In the genomic region with DNA sequence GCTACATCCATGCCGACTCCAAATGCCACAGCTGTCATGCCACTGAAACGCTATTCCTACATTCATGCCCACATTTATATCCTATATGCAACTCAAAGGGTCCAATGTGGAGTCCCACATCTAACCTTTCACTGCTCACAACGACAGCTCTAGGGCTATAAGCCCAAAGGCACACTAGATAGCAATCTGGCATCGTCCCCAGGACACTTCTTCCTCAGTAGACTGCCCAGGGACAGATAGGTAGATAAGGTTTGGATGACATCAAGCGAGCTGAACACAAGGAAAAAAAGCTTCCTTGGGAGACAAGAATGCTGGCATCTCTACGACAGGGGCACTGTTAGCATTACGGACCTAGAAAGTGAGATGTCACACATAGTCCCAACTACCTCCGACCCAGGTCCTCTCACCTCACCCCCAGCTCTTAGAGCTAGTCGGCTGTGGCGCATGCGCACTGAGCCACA, we compare ENCODE assay signal across 8 cellular contexts.
A peak's percentile ranks its signal among the peaks of the same experiment; 100 is the strongest.
DNase-seq lines count a peak whose midpoint lies in the region; ATAC-seq and TF ChIP-seq lines count a peak whose summit lies in the region.

No MANE protein-coding gene starts in this region.

- no peaks in the 10 kb centered on the region for H3K36me3 Mint-ChIP-seq in stimulated activated naive B cell treated with anti-CD40 and anti-IgM and Interleukin-4, amounts not matched to agents 10 μg/mL and 1 μg/mL and 100 μg/mL, for 72 hours

- H3K9ac ChIP-seq in HUES6 (ENCODE audit: low read length) (no peak overlapping the region), iPS-20b (ENCODE audit: low read depth, low read length) (no peak overlapping the region)

- H3K27me3 Mint-ChIP-seq in stimulated activated naive B cell treated with anti-CD40 and anti-IgM and Interleukin-4, amounts not matched to agents 10 μg/mL and 1 μg/mL and 100 μg/mL, for 72 hours: peaks cover 5 to 20% of the 10 kb centered on the region in 2 donors

- peaks cover 3 to 9% of the 10 kb centered on the region in 2 donors for H3K4me1 Mint-ChIP-seq in stimulated activated naive B cell treated with anti-CD40 and anti-IgM and Interleukin-4, amounts not matched to agents 10 μg/mL and 1 μg/mL and 100 μg/mL, for 72 hours

- H3K27ac Mint-ChIP-seq in stimulated activated naive B cell treated with anti-CD40 and anti-IgM and Interleukin-4, amounts not matched to agents 10 μg/mL and 1 μg/mL and 100 μg/mL, for 72 hours: peak overlapping the region; percentile 72

- H3K27me3 ChIP-seq in HUES6 (ENCODE audit: control insufficient read depth, insufficient read depth, low read length): peaks cover 71% of the 10 kb centered on the region
- H3K27me3 ChIP-seq in iPS-20b (ENCODE audit: insufficient read depth, low read length): peaks cover 37% of the 10 kb centered on the region

- ATAC-seq in GM18502 (IDR thresholded peaks at IDR 0.05; ENCODE audit: poor library complexity, unreplicated experiment) (peak; percentile 89), GM18867 (IDR thresholded peaks at IDR 0.05; ENCODE audit: unreplicated experiment) (no peak)
- peak; percentile 10 to 19 for ATAC-seq in stimulated activated naive B cell treated with anti-CD40 and anti-IgM and Interleukin-4, amounts not matched to agents 10 μg/mL and 1 μg/mL and 100 μg/mL, for 72 hours (replicated peaks)

- H3K27ac ChIP-seq in HUES6 (ENCODE audit: low read depth, low read length) (no peak overlapping the region), iPS-20b (ENCODE audit: low read length) (no peak overlapping the region)

- H3K4me1 ChIP-seq in HUES6 (ENCODE audit: control insufficient read depth, insufficient read depth, low read length): no peaks in the 10 kb centered on the region
- H3K4me1 ChIP-seq in iPS-20b (ENCODE audit: insufficient read depth, low read length): no peaks in the 10 kb centered on the region

- no peak for TF ChIP-seq CTCF in AG09309 (IDR thresholded peaks at IDR 0.05; ENCODE audit: control insufficient read depth, insufficient read depth, low read depth, low read length, missing control alignments)

- H3K4me3 ChIP-seq in AG09309 (ENCODE audit: control insufficient read depth, low read depth, low read length) (peak overlapping the region; percentile 36), HUES6 (ENCODE audit: low read depth, low read length) (peak overlapping the region; percentile 71), iPS-20b (ENCODE audit: low read length) (peak overlapping the region; percentile 69; the same call in 1 of the 2 replicates)

- peak overlapping the region; percentile 78 to 89 for H3K4me3 Mint-ChIP-seq in stimulated activated naive B cell treated with anti-CD40 and anti-IgM and Interleukin-4, amounts not matched to agents 10 μg/mL and 1 μg/mL and 100 μg/mL, for 72 hours

- no peaks in the 10 kb centered on the region for H3K9me3 Mint-ChIP-seq in stimulated activated naive B cell treated with anti-CD40 and anti-IgM and Interleukin-4, amounts not matched to agents 10 μg/mL and 1 μg/mL and 100 μg/mL, for 72 hours

- H3K9me3 ChIP-seq in HUES6 (ENCODE audit: control insufficient read depth, insufficient read depth, low read depth, low read length) (no peaks in the 10 kb centered on the region), iPS-20b (ENCODE audit: insufficient read depth, low read depth, low read length) (no peaks in the 10 kb centered on the region)

- H3K36me3 ChIP-seq in HUES6 (ENCODE audit: control insufficient read depth, insufficient read depth, low read length): no peaks in the 10 kb centered on the region
- H3K36me3 ChIP-seq in iPS-20b (ENCODE audit: insufficient read depth, low read depth, low read length): no peaks in the 10 kb centered on the region

- DNase-seq in AG09309 (ENCODE audit: low read depth) (no peak), amniotic stem cell (lab: John Stamatoyannopoulos, UW) (peak; percentile 1), NCI-H226 (no peak)
- no peak for DNase-seq in stimulated activated naive B cell treated with anti-CD40 and anti-IgM and Interleukin-4, amounts not matched to agents 10 μg/mL and 1 μg/mL and 100 μg/mL, for 72 hours
